ENCODE assay signal across 8 cellular contexts in genomic region chr7:74612015-74612829, GRCh38. TPM values are rescaled to one million over a fixed set of nuclear protein-coding genes. Genes with fewer than 3 reads are reported as not detected.
DNase-seq lines count a peak whose midpoint lies in the region; ATAC-seq lines count a peak whose summit lies in the region.

No MANE protein-coding gene starts in this region.

- WGBS in esophagus, 2 donors = 38 to 45% methylated on average over 11 of the region's 11 CpGs

- no peak for ATAC-seq in HG02678 (IDR thresholded peaks at IDR 0.05; ENCODE audit: unreplicated experiment)

- peak; percentile 68 for DNase-seq in G401 (ENCODE audit: low spot score)
- peak; percentile 94 for DNase-seq in NCI-H69 (lab: John Stamatoyannopoulos, UW)
- DNase-seq in nucleus accumbens (lab: John Stamatoyannopoulos, UW) = peak in 39 of 56 donors; percentile 5 to 68 (median 30)
- no peak for DNase-seq in germinal center (ENCODE audit: low spot score)
- no peak for DNase-seq in mesenteric fat pad (ENCODE audit: low spot score)
- DNase-seq in NAMALWA (ENCODE audit: low spot score) = no peak

- no peaks in the 10 kb centered on the region for H3K36me3 ChIP-seq in esophagus (ENCODE audit: control insufficient read depth in 2 of 2, insufficient read depth in 2 of 2, low read length in 1 of 2)

- H3K4me1 ChIP-seq in esophagus (ENCODE audit: control insufficient read depth in 2 of 2, insufficient read depth in 2 of 2, low read length in 1 of 2) = peaks cover 0 to 10% of the 10 kb centered on the region in 2 donors

- in situ Hi-C loops in G401 (cut with HindIII; ENCODE audit: low sequenced_read_pairs) = no loop called here

- H3K9me3 ChIP-seq in esophagus (ENCODE audit: control insufficient read depth in 2 of 2, insufficient read depth in 1 of 2, low read depth in 1 of 2, low read length in 1 of 2) = peaks cover 0 to 2% of the 10 kb centered on the region in 2 donors

- H3K27ac ChIP-seq in esophagus (ENCODE audit: low read depth in 2 of 2, low read length in 1 of 2) = peak overlapping the region; percentile 89 to 92

- H3K4me3 ChIP-seq in esophagus (ENCODE audit: low read depth in 1 of 2, low read length in 2 of 2) = no peak overlapping the region

- H3K27me3 ChIP-seq in esophagus (ENCODE audit: control insufficient read depth in 1 of 2, insufficient read depth in 2 of 2, low read length in 2 of 2) = no peaks in the 10 kb centered on the region

RNA-seq across cellular contexts. Expression of gene GTF2I, which starts 45.3 kb away (rescaled TPM):
- total RNA-seq in G401 (2014; rRNA removed; shearing (Covaris generic)) = 61.6 and 105 TPM in 2 replicates
- polyA plus RNA-seq in esophagus = 10 to 100 TPM; 33.5 to 40.9 TPM
- total RNA-seq in mesenteric fat pad = 219 TPM

Comparison
In these comparisons a context has a peak if more than half of its experiments do, and no peak if none do; other contexts are left out.
1. DNase-seq: peak in G401 (single experiment), NCI-H69 (single experiment) and nucleus accumbens (39 of 56); none in germinal center (single experiment), mesenteric fat pad (single experiment) and NAMALWA (single experiment).